Comparison of ENCODE assay signal across 10 cellular contexts in the genomic region with DNA sequence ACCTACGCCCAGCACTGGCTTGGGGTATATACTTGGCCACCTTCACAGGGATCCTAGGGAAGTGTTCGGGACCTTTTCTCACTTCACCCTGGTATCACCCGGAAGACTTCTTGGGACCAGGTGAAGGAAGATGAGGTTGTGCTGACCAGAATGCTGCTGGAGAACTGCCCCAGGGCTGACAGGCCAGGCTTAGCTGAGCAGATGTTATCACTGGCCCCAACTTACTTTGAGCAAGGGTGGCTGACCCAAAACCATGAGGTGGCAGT. TPM values are rescaled to one million over a fixed set of nuclear protein-coding genes. Genes with fewer than 3 reads are reported as not detected.
DNase-seq lines count a peak whose midpoint lies in the region; TF ChIP-seq lines count a peak whose summit lies in the region.
"Had no signal": no experiment of that assay in that cellular context is flagged by ENCODE, and none has a peak within 500 bp of the region (broad histone marks: within the 10 kb centered on the region; RNA-seq: fewer than 3 reads in every experiment).

No MANE protein-coding gene starts in this region.

- WGBS in hepatocyte (ENCODE audit: low lambda C conversion rate, missing lambda C conversion rate), result 100% methylated on average over 3 of the region's 3 CpGs

- H3K4me3 ChIP-seq in DOHH2 (ENCODE audit: low read length), result no peak overlapping the region
- no peak overlapping the region for H3K4me3 ChIP-seq in hepatocyte
- H3K4me3 ChIP-seq in skin epidermis, result peak overlapping the region in 1 of 7 experiments; percentile 8
- H3K4me3 ChIP-seq in BE2C (ENCODE audit: low read depth, low read length), result no peak overlapping the region

- H3K4me1 ChIP-seq in DOHH2 (ENCODE audit: control insufficient read depth, low read length) (peaks cover 32% of the 10 kb centered on the region), hepatocyte (ENCODE audit: insufficient read depth) (peaks cover 21% of the 10 kb centered on the region), BE2C (peaks cover 5% of the 10 kb centered on the region; the same call in 1 of the 2 replicates)

- H4K20me1 ChIP-seq in DOHH2 (ENCODE audit: control insufficient read depth, insufficient read depth, low read depth, low read length) (peaks cover 37% of the 10 kb centered on the region), hepatocyte (ENCODE audit: insufficient read depth, poor library complexity, severe bottlenecking) (peaks cover 34% of the 10 kb centered on the region)

- H3K27me3 ChIP-seq in DOHH2 (ENCODE audit: control insufficient read depth, low read length) (no peaks in the 10 kb centered on the region), hepatocyte (no peaks in the 10 kb centered on the region), BE2C (no peaks in the 10 kb centered on the region)

- peak; percentile 54 for DNase-seq in SW480 (ENCODE audit: low spot score)
- DNase-seq in hepatocyte (ENCODE audit: low spot score), result no peak
- DNase-seq in NCI-H748 (lab: John Stamatoyannopoulos, UW; ENCODE audit: unreplicated experiment), result no peak
- no peak for DNase-seq in GM19238 (ENCODE audit: insufficient read length, low spot score)
- no peak for DNase-seq in BE2C
- DNase-seq in SKM-1 (lab: John Stamatoyannopoulos, UW; ENCODE audit: unreplicated experiment), result no peak
- DNase-seq: cerebellar nuclear complex, NCI-H1417 had no signal

- H3K9me3 ChIP-seq in DOHH2 (ENCODE audit: control insufficient read depth, insufficient read depth, low read length), result no peaks in the 10 kb centered on the region
- no peaks in the 10 kb centered on the region for H3K9me3 ChIP-seq in hepatocyte (ENCODE audit: low read depth)
- no peaks in the 10 kb centered on the region for H3K9me3 ChIP-seq in BE2C

- H3K4me2 ChIP-seq in DOHH2 (ENCODE audit: low read length) (peak overlapping the region; percentile 73), hepatocyte (no peak overlapping the region)

- TF ChIP-seq CTCF in DOHH2 (IDR thresholded peaks at IDR 0.05; ENCODE audit: low read depth, low read length, poor library complexity, severe bottlenecking), result no peak
- TF ChIP-seq CTCF in hepatocyte (IDR thresholded peaks at IDR 0.05; ENCODE audit: poor library complexity), result no peak
- TF ChIP-seq CTCF in BE2C (IDR thresholded peaks at IDR 0.05; ENCODE audit: low read depth, low read length), result no peak

- H3K9me2 ChIP-seq in DOHH2 (replicated peaks; ENCODE audit: control insufficient read depth, low read length) (no peaks in the 10 kb centered on the region), hepatocyte (replicated peaks; ENCODE audit: insufficient read depth) (no peaks in the 10 kb centered on the region)

- H3F3A ChIP-seq in DOHH2 (ENCODE audit: control insufficient read depth, insufficient read depth), result peaks cover 14% of the 10 kb centered on the region

- H3K79me2 ChIP-seq in DOHH2 (ENCODE audit: control insufficient read depth, low read length) (peaks cover 26% of the 10 kb centered on the region), hepatocyte (peaks cover 33% of the 10 kb centered on the region)

- H3K36me3 ChIP-seq in DOHH2 (ENCODE audit: control insufficient read depth, low read length), result peaks cover 46% of the 10 kb centered on the region
- H3K36me3 ChIP-seq in hepatocyte (replicated peaks; ENCODE audit: insufficient read depth, low read depth), result no peaks in the 10 kb centered on the region
- peaks cover 25% of the 10 kb centered on the region for H3K36me3 ChIP-seq in BE2C

- H3K27ac ChIP-seq in DOHH2 (ENCODE audit: low read depth, low read length) (peak overlapping the region; percentile 60), hepatocyte (peak overlapping the region; percentile 98), skin epidermis (peak overlapping the region in 16 of 21 experiments; percentile 0 to 98 (median 50))

- no peak overlapping the region for H2AFZ ChIP-seq in hepatocyte

RNA-seq across cellular contexts. Expression of gene FTH1, which starts 4.5 kb away (rescaled TPM):
- total RNA-seq in hepatocyte, result 1,071 and 1,519 TPM in 2 replicates
- 8,379 and 8,694 TPM in 2 replicates for polyA plus RNA-seq in hepatocyte
- polyA plus RNA-seq in BE2C (2012; ENCODE audit: insufficient read depth, insufficient read length, low read depth), result 1,702 TPM

RNA-seq across cellular contexts. Expression of gene BEST1, which starts 12.8 kb away (rescaled TPM):
- 3.5 and 4.7 TPM in 2 replicates for total RNA-seq in hepatocyte
- polyA plus RNA-seq in hepatocyte, result 5.7 and 6.9 TPM in 2 replicates
- polyA plus RNA-seq in BE2C (2012; ENCODE audit: insufficient read depth, insufficient read length, low read depth), result 1.5 TPM

RNA-seq across cellular contexts. Expression of gene RAB3IL1, which starts 45.6 kb away (rescaled TPM):
- total RNA-seq in hepatocyte, result 9.1 and 10.8 TPM in 2 replicates
- polyA plus RNA-seq in hepatocyte, result 15.4 and 18.6 TPM in 2 replicates
- polyA plus RNA-seq in BE2C (2012; ENCODE audit: insufficient read depth, insufficient read length, low read depth), result 42.9 TPM
